Comparison of ENCODE assay signal across 1 cellular context in genomic region chr3:112635674-112636073, GRCh38.
TF ChIP-seq lines count a peak whose summit lies in the region.

No MANE protein-coding gene starts in this region.

TF ChIP-seq in GM23338, 12 proteins besides CTCF, POLR2A, EP300 and RAD21 (continued from another document):
- TF ChIP-seq ZNF462 (CRISPR knock-in tag; IDR thresholded peaks at IDR 0.05), result no peak
- no peak for TF ChIP-seq POLR2AphosphoS5 (IDR thresholded peaks at IDR 0.05; ENCODE audit: low read depth)
- no peak for TF ChIP-seq CREB1 (CRISPR knock-in tag; IDR thresholded peaks at IDR 0.05; ENCODE audit: low read depth)
- no peak for TF ChIP-seq JUNB (IDR thresholded peaks at IDR 0.05; ENCODE audit: unreplicated experiment)
- TF ChIP-seq ETS1 (IDR thresholded peaks at IDR 0.05), result no peak
- TF ChIP-seq EZH2 (IDR thresholded peaks at IDR 0.05; ENCODE audit: low read depth, unreplicated experiment), result no peak
